In the genomic region with DNA sequence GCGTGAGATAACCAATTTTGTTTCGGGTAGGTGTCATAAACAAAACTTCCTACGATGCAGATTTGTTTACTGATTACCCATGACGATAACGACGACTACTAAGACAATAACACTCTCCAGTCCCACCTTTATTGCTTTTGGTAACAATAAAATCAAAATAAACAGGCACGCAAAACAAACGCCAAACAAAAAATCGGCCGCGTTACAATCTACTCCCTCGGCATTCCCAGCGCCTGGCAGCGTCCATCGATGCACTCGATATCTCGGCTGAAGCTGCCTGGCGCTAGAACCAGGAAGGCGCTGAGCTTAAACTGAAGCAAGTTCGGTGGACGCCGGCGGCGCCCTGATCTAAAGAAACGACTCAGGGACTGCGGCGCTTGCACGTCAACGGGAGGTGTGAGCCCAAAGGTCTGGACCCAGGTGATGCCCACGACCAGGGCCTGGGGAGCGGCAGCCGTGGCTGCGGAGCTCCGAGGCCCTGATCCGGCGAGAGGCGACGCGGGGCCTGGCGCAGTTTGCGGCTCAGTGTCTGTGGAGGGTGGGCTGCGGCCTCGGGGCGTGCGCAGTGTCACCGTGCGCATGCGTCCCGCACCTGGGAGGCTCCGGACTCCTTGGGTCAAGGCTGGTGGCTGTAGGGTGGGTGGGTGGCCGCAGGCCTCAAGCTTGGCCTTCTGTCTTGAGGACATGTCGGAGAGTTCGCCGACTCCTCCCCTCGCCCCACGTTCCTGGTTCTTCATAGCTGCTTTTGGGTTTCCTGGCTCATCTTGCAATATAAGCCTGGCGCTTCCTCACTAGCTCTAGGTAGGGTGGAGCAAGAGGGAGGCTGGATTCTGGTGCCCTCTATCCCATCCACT, we compare ENCODE assay signal across 8 cellular contexts. TPM values are rescaled to one million over a fixed set of nuclear protein-coding genes. Genes with fewer than 3 reads are reported as not detected.
DNase-seq lines count a peak whose midpoint lies in the region; ATAC-seq and TF ChIP-seq lines count a peak whose summit lies in the region.

A gene with protein sequence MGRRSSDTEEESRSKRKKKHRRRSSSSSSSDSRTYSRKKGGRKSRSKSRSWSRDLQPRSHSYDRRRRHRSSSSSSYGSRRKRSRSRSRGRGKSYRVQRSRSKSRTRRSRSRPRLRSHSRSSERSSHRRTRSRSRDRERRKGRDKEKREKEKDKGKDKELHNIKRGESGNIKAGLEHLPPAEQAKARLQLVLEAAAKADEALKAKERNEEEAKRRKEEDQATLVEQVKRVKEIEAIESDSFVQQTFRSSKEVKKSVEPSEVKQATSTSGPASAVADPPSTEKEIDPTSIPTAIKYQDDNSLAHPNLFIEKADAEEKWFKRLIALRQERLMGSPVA (plus strand): TSS at position 286 of the 854 bp plus-strand sequence. CDS start 12,016 bp downstream, outside the sequence.

- H3K36me3 ChIP-seq in Caco-2 (ENCODE audit: control insufficient read depth, insufficient read depth, low read length) (no peaks in the 10 kb centered on the region), HUES6 (ENCODE audit: control insufficient read depth, insufficient read depth, low read length) (no peaks in the 10 kb centered on the region), OCI-LY3 (replicated peaks; ENCODE audit: low read depth, low read length) (no peaks in the 10 kb centered on the region), mucosa of descending colon (ENCODE audit: low read depth) (no peaks in the 10 kb centered on the region)

- H3K9me3 Mint-ChIP-seq in Caco-2 (ENCODE audit: unreplicated experiment), result no peaks in the 10 kb centered on the region

- peak; percentile 88 for DNase-seq in Caco-2
- DNase-seq in activated CD8-positive, alpha-beta memory T cell treated with anti-CD3 and anti-CD28 coated beads, Interleukin-2, amount 50 U/mL, for 48 hours, result peak; percentile 85
- DNase-seq in epidermal melanocyte (ENCODE audit: insufficient read length, low spot score), result peak; percentile 19
- DNase-seq in mucosa of descending colon, result peak; percentile 89 to 91 (median 89)
- peak; percentile 38 to 53 for DNase-seq in stimulated activated CD8-positive, alpha-beta memory T cell treated with anti-CD3 and anti-CD28 coated beads, Interleukin-4, amount 100 ng/mL, for 1 hour (ENCODE audit: low read depth in 2 of 2, low spot score in 1 of 2)

- CTCF ChIA-PET in Caco-2 (lab: Charles Lee), result interaction anchor here (0.6 to 1.2 kb wide), 7 partner anchors 23 to 618 kb away, joined by 3 to 8 read pairs (median 4); partner anchors contain the start of genes GFM1 and LXN

- TF ChIP-seq CTCF in Caco-2 (IDR thresholded peaks at IDR 0.05; ENCODE audit: insufficient read depth in 1 of 2, low read depth in 1 of 2, low read length in 1 of 2, severe bottlenecking in 1 of 2, unreplicated experiment in 1 of 2) (no peak), OCI-LY3 (IDR thresholded peaks at IDR 0.05; ENCODE audit: low read depth, low read length) (no peak; the same call in 1 of the 2 replicates), mucosa of descending colon (IDR thresholded peaks at IDR 0.05) (no peak)

- H3K27me3 Mint-ChIP-seq in Caco-2 (ENCODE audit: insufficient read depth, unreplicated experiment), result peaks cover 8% of the 10 kb centered on the region

- H4K20me1 ChIP-seq in OCI-LY3 (ENCODE audit: insufficient read depth, low read length), result no peaks in the 10 kb centered on the region

- peaks cover 13% of the 10 kb centered on the region for H3K36me3 Mint-ChIP-seq in Caco-2 (ENCODE audit: insufficient read depth, unreplicated experiment)

- peak within 1 kb of the TSS; percentile 78 for H3K4me2 ChIP-seq in OCI-LY3 (ENCODE audit: low read length)

- H3K9me3 ChIP-seq in Caco-2 (no peaks in the 10 kb centered on the region), HUES6 (ENCODE audit: control insufficient read depth, insufficient read depth, low read depth, low read length) (no peaks in the 10 kb centered on the region), OCI-LY3 (ENCODE audit: insufficient read depth, low read length) (no peaks in the 10 kb centered on the region), mucosa of descending colon (no peaks in the 10 kb centered on the region)

- H3K27me3 ChIP-seq in Caco-2 (replicated peaks; ENCODE audit: control insufficient read depth, insufficient read depth, low read length) (no peaks in the 10 kb centered on the region; the same call in none of the 2 replicates), HUES6 (ENCODE audit: control insufficient read depth, insufficient read depth, low read length) (peaks cover 47% of the 10 kb centered on the region), OCI-LY3 (ENCODE audit: low read depth, low read length) (no peaks in the 10 kb centered on the region)

- intact Hi-C loops in Caco-2 (cut with micrococcal nuclease; ENCODE audit: unreplicated experiment), result loop anchor here (1.0 to 10.0 kb wide), 4 partner anchors 12 to 495 kb away; no protein-coding TSS in a partner anchor
- intact Hi-C loops in mucosa of descending colon (cut with DNase I, micrococcal nuclease), result no loop called here

- peak within 1 kb of the TSS; percentile 83 for H3K27ac Mint-ChIP-seq in Caco-2 (ENCODE audit: unreplicated experiment)

- H3K4me3 Mint-ChIP-seq in Caco-2 (ENCODE audit: unreplicated experiment), result peak within 1 kb of the TSS; percentile 95

- TSS peak; percentile 84 for BruUV-seq in Caco-2 (replicated peaks; lab: Mats Ljungman, UMichigan)

- ATAC-seq in GM21447 (IDR thresholded peaks at IDR 0.05; ENCODE audit: unreplicated experiment) (peak; percentile 76), mucosa of descending colon (peak; percentile 97)

- peak within 1 kb of the TSS; percentile 86 for H3K9ac ChIP-seq in HUES6 (ENCODE audit: low read length)
- H3K9ac ChIP-seq in OCI-LY3 (ENCODE audit: low read length), result peak within 1 kb of the TSS; percentile 81

- peaks cover 7% of the 10 kb centered on the region for H3K4me1 Mint-ChIP-seq in Caco-2 (ENCODE audit: low read depth, unreplicated experiment)

- H3K79me2 ChIP-seq in OCI-LY3 (ENCODE audit: low read length), result peaks cover 50% of the 10 kb centered on the region

- peak within 1 kb of the TSS; percentile 63 for H3K4me3 ChIP-seq in Caco-2 (ENCODE audit: low read depth, low read length)
- H3K4me3 ChIP-seq in HUES6 (ENCODE audit: low read depth, low read length), result peak within 1 kb of the TSS; percentile 86
- peak within 1 kb of the TSS; percentile 87 for H3K4me3 ChIP-seq in OCI-LY3 (ENCODE audit: low read length)
- H3K4me3 ChIP-seq in mucosa of descending colon, result peak within 1 kb of the TSS; percentile 80

- peak within 1 kb of the TSS; percentile 98 for H2AFZ ChIP-seq in OCI-LY3 (ENCODE audit: low read depth, low read length)

- POLR2A ChIA-PET in Caco-2 (lab: Charles Lee), result interaction anchor here (0.6 to 1.4 kb wide), 10 partner anchors 8 to 1023 kb away, joined by 3 to 22 read pairs (median 6); no protein-coding TSS in a partner anchor

- H3K27ac ChIP-seq in HUES6 (ENCODE audit: low read depth, low read length), result peak within 1 kb of the TSS; percentile 48; the same call in 1 of the 2 replicates
- peak within 1 kb of the TSS; percentile 67 for H3K27ac ChIP-seq in OCI-LY3 (ENCODE audit: low read length)

- H3K4me1 ChIP-seq in Caco-2 (peaks cover 10% of the 10 kb centered on the region; the same call in 1 of the 2 replicates), HUES6 (ENCODE audit: control insufficient read depth, insufficient read depth, low read length) (peaks cover 7% of the 10 kb centered on the region; the same call in 1 of the 2 replicates), OCI-LY3 (ENCODE audit: low read length) (peaks cover 16% of the 10 kb centered on the region), mucosa of descending colon (ENCODE audit: low read depth) (peaks cover 17% of the 10 kb centered on the region)

RNA-seq across cellular contexts. Expression of the gene that starts here (rescaled TPM):
- total RNA-seq in Caco-2 (2022) (34.6 and 38.4 TPM in 2 replicates), mucosa of descending colon (10 to 100 TPM; 26.6 to 41.9 (median 29.9) TPM)

Comparison
In these comparisons a context has a peak if more than half of its experiments do, and no peak if none do; other contexts are left out.
1. Peak in every context shown above with its lines: DNase-seq, ATAC-seq, H3K4me3 ChIP-seq and H3K27ac ChIP-seq.
2. DNase-seq: peak in every context shown above with its lines; median percentile 89 in mucosa of descending colon; 88 in Caco-2; 85 in activated CD8-positive, alpha-beta memory T cell treated with anti-CD3 and anti-CD28 coated beads, Interleukin-2, amount 50 U/mL, for 48 hours; 46 in stimulated activated CD8-positive, alpha-beta memory T cell treated with anti-CD3 and anti-CD28 coated beads, Interleukin-4, amount 100 ng/mL, for 1 hour; 19 in epidermal melanocyte.